In genomic region chr6:64081459-64081858, GRCh38 we compare ENCODE assay signal across 21 cellular contexts.
"Had no signal": no experiment of that assay in that cellular context is flagged by ENCODE, and none has a peak within 500 bp of the region (broad histone marks: within the 10 kb centered on the region; RNA-seq: fewer than 3 reads in every experiment).

No MANE protein-coding gene starts in this region.

- H3K27ac Mint-ChIP-seq: activated naive CD4-positive, alpha-beta T cell treated with anti-CD3 and anti-CD28 coated beads, Interleukin-2, amount 50 U/mL, for 24 hours; immature natural killer cell; nephron; stimulated activated memory B cell treated with anti-CD40 and anti-IgM and Interleukin-4, amounts not matched to agents 10 μg/mL and 1 μg/mL and 100 μg/mL, for 72 hours had no signal

- H3K4me1 Mint-ChIP-seq: activated naive CD4-positive, alpha-beta T cell treated with anti-CD3 and anti-CD28 coated beads, Interleukin-2, amount 50 U/mL, for 24 hours; immature natural killer cell; stimulated activated memory B cell treated with anti-CD40 and anti-IgM and Interleukin-4, amounts not matched to agents 10 μg/mL and 1 μg/mL and 100 μg/mL, for 72 hours had no signal

- H3K36me3 ChIP-seq: esophagus squamous epithelium, gastrocnemius medialis, heart left ventricle, thyroid gland, uterus had no signal

- H3K9me3 Mint-ChIP-seq: nephron had no signal

- H3K27me3 ChIP-seq: esophagus squamous epithelium, gastrocnemius medialis, heart left ventricle, thyroid gland, uterus had no signal

- H3K4me3 Mint-ChIP-seq: activated naive CD4-positive, alpha-beta T cell treated with anti-CD3 and anti-CD28 coated beads, Interleukin-2, amount 50 U/mL, for 24 hours; immature natural killer cell; nephron; stimulated activated memory B cell treated with anti-CD40 and anti-IgM and Interleukin-4, amounts not matched to agents 10 μg/mL and 1 μg/mL and 100 μg/mL, for 72 hours had no signal

- H3K36me3 Mint-ChIP-seq: activated naive CD4-positive, alpha-beta T cell treated with anti-CD3 and anti-CD28 coated beads, Interleukin-2, amount 50 U/mL, for 24 hours; immature natural killer cell; stimulated activated memory B cell treated with anti-CD40 and anti-IgM and Interleukin-4, amounts not matched to agents 10 μg/mL and 1 μg/mL and 100 μg/mL, for 72 hours had no signal

- DNase-seq: activated CD4-positive, alpha-beta T cell treated with anti-CD3 and anti-CD28 coated beads, Interleukin-2, amount 50 U/mL, for 4 hours; activated effector memory CD4-positive, alpha-beta T cell treated with Interleukin-2 at 50 U/mL for 16 hours; activated T-cell treated with anti-CD3 and anti-CD28 coated beads, Interleukin-2, amount 50 U/mL, for 1 hour; amniotic stem cell; caudate nucleus; esophagus squamous epithelium; gastrocnemius medialis; heart left ventricle; immature natural killer cell; nucleus accumbens; posterior cingulate gyrus; retina; stimulated activated CD4-positive, alpha-beta T cell treated with anti-CD3 and anti-CD28 coated beads, Interleukin-2, amount 100 ng/mL, for 48 hours; T-helper 9 cell; thyroid gland; uterus had no signal

- H3K9me3 ChIP-seq: esophagus squamous epithelium, gastrocnemius medialis, thyroid gland, uterus had no signal

- H3K27me3 Mint-ChIP-seq: activated naive CD4-positive, alpha-beta T cell treated with anti-CD3 and anti-CD28 coated beads, Interleukin-2, amount 50 U/mL, for 24 hours; stimulated activated memory B cell treated with anti-CD40 and anti-IgM and Interleukin-4, amounts not matched to agents 10 μg/mL and 1 μg/mL and 100 μg/mL, for 72 hours had no signal

- H3K4me3 ChIP-seq: coronary artery, esophagus squamous epithelium, gastrocnemius medialis, heart left ventricle, thyroid gland, uterus had no signal

- H3K4me1 ChIP-seq: esophagus squamous epithelium, gastrocnemius medialis, heart left ventricle, thyroid gland, uterus had no signal

- ATAC-seq: activated CD4-positive, CD25-positive, alpha-beta regulatory T cell treated with anti-CD3 and anti-CD28 coated beads, Interleukin-2, amount 50 U/mL, for 24 hours; gastrocnemius medialis; heart left ventricle; stimulated activated memory B cell treated with anti-CD40 and anti-IgM and Interleukin-4, amounts not matched to agents 10 μg/mL and 1 μg/mL and 100 μg/mL, for 72 hours had no signal

- H3K27ac ChIP-seq: coronary artery, esophagus squamous epithelium, gastrocnemius medialis, heart left ventricle, thyroid gland, uterus had no signal
